Comparison of ENCODE assay signal across 6 cellular contexts in the genomic region with DNA sequence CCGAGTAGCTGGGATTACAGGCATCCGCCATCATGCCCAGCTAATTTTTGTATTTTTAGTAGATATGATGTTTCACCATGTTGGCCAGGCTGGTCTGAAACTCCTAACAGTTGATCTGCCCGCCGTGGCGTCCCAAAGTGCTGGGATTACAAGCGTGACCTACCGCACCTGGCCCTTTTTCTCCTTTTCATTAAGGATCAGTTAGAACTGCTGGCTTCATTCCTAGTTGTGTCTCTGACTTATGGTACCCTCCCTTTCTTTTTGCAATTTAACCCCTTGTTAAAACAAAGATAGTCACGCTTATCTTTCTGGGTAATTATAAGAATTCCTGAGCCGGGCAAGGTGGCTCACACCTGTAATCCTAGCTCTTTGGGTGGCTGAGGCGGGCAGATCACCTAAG. TPM values are rescaled to one million over a fixed set of nuclear protein-coding genes. Genes with fewer than 3 reads are reported as not detected.
"Had no signal": no experiment of that assay in that cellular context is flagged by ENCODE, and none has a peak within 500 bp of the region (broad histone marks: within the 10 kb centered on the region; RNA-seq: fewer than 3 reads in every experiment).

No MANE protein-coding gene starts in this region.

- H3K4me3 Mint-ChIP-seq: H9 had no signal

- DNase-seq: GM23248, H9, HCEC 1CT, IMR-90 had no signal

- ATAC-seq: K562 had no signal

- H3K4me1 Mint-ChIP-seq: H9 had no signal

- H2AFZ ChIP-seq: GM23248 had no signal

- H3K4me3 ChIP-seq: GM23248, K562 had no signal

- H3K27ac Mint-ChIP-seq: H9 had no signal

- H3K27ac ChIP-seq: GM23248 had no signal

RNA-seq across cellular contexts. Expression of gene NOXRED1, which starts 31.9 kb away (rescaled TPM):
- total RNA-seq: GM23248, H9, HT-29 had no signal
